In the genomic region with DNA sequence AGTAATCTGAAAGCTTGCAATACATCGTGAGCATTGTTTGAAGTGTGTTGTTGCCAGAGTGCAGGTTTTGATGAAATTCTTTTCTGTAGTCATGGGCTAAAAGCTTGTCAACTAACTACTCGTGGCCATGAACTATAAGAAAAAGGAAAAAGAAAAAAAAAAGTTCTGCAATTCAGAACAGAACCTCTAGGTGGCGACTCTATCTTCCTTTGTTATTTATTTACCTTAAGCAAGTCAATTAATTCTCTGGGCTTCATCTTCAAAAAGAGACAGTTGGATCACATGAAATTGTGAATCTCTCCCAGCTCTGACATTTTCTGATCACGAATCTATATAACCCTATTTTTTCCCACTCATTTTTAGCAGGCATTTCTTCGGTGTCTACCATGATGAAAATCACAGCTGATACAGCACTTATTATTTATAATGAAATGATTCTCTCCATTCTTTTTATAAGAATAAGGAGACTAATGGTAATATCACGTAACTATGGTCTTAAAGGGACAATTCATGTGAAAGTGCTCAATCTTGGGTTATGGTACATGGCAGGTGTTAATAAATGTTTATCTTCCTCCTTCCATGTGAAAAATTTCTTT, we compare ENCODE assay signal across 1 cellular context.
TF ChIP-seq lines count a peak whose summit lies in the region.

No MANE protein-coding gene starts in this region.

TF ChIP-seq in HCT116, 20 proteins besides CTCF, POLR2A, EP300 and RAD21 (continued from another document):
- TF ChIP-seq POLR2AphosphoS5 (IDR thresholded peaks at IDR 0.05; ENCODE audit: low read depth, low read length) = no peak
TF ChIP-seq in HCT116: peak in this region for 0.
